10 cellular contexts compared by ENCODE assay signal in genomic region chr17:81346908-81347349, GRCh38. TPM values are rescaled to one million over a fixed set of nuclear protein-coding genes. Genes with fewer than 3 reads are reported as not detected.
DNase-seq lines count a peak whose midpoint lies in the region; ATAC-seq and TF ChIP-seq lines count a peak whose summit lies in the region.
"Had no signal": no experiment of that assay in that cellular context is flagged by ENCODE, and none has a peak within 500 bp of the region (broad histone marks: within the 10 kb centered on the region; RNA-seq: fewer than 3 reads in every experiment).

No MANE protein-coding gene starts in this region.

- intact Hi-C loops in heart right ventricle (cut with DNase I) = loop anchor here in 1 of 10 donors (1.0 kb wide), 1 partner anchor 40 kb away; no protein-coding TSS in a partner anchor
- intact Hi-C loops in prostate gland (cut with DNase I) = no loop called here

- peak in 1 of 8 donors; percentile 19 for ATAC-seq in heart right ventricle
- no peak for ATAC-seq in GM18517 (IDR thresholded peaks at IDR 0.05; ENCODE audit: unreplicated experiment)
- no peak for ATAC-seq in activated CD8-positive, alpha-beta memory T cell treated with anti-CD3 and anti-CD28 coated beads, Interleukin-2, amount 10 ng/mL, durations not matched to agents 7 days and 5 days

- peaks cover 2% of the 10 kb centered on the region for H3K36me3 Mint-ChIP-seq in activated CD8-positive, alpha-beta memory T cell treated with anti-CD3 and anti-CD28 coated beads, Interleukin-2, amount 10 ng/mL, durations not matched to agents 7 days and 5 days

- WGBS in heart right ventricle, 2 donors = 65 to 71% methylated on average over 11 of the region's 11 CpGs
- WGBS in prostate gland = 96% methylated on average over 6 of the region's 11 CpGs

- H3K4me2 ChIP-seq in BLaER1 treated with 17β-estradiol and CSF1 and Interleukin-3, amounts not matched to agents 10 nM and 100 nM = peak overlapping the region; percentile 82 to 98 (median 96)

- H3K4me1 Mint-ChIP-seq in activated CD8-positive, alpha-beta memory T cell treated with anti-CD3 and anti-CD28 coated beads, Interleukin-2, amount 10 ng/mL, durations not matched to agents 7 days and 5 days = peaks cover 5% of the 10 kb centered on the region

- H3K27me3 ChIP-seq in BLaER1 treated with 17β-estradiol and CSF1 and Interleukin-3, amounts not matched to agents 10 nM and 100 nM = peaks cover 25 to 52% (median 38%) of the 10 kb centered on the region in 11 experiments; a peak in 21 of 22 replicates
- no peaks in the 10 kb centered on the region for H3K27me3 ChIP-seq in SJSA1 (replicated peaks)
- H3K27me3 ChIP-seq in heart right ventricle = peaks cover 0 to 33% (median 0%) of the 10 kb centered on the region in 7 donors
- no peaks in the 10 kb centered on the region for H3K27me3 ChIP-seq in prostate gland (replicated peaks; ENCODE audit: insufficient read depth)

- peaks cover 62% of the 10 kb centered on the region for H3K27me3 Mint-ChIP-seq in activated CD8-positive, alpha-beta memory T cell treated with anti-CD3 and anti-CD28 coated beads, Interleukin-2, amount 10 ng/mL, durations not matched to agents 7 days and 5 days

- no peak overlapping the region for H3K4me3 Mint-ChIP-seq in activated CD8-positive, alpha-beta memory T cell treated with anti-CD3 and anti-CD28 coated beads, Interleukin-2, amount 10 ng/mL, durations not matched to agents 7 days and 5 days

- no peak overlapping the region for H3K27ac Mint-ChIP-seq in activated CD8-positive, alpha-beta memory T cell treated with anti-CD3 and anti-CD28 coated beads, Interleukin-2, amount 10 ng/mL, durations not matched to agents 7 days and 5 days
- H3K27ac Mint-ChIP-seq: activated naive CD4-positive, alpha-beta T cell treated with anti-CD3 and anti-CD28 coated beads, Interleukin-2, amount 50 U/mL, for 72 hours; stimulated activated naive CD8-positive, alpha-beta T cell treated with anti-CD3 and anti-CD28 coated beads, Interleukin-15, Interleukin-2, amounts not matched to agents 100 ng/mL and 50 ng/mL, for 24 hours had no signal

- peak overlapping the region; percentile 67 to 87 (median 83); a peak in 20 of 22 replicates for H3K9ac ChIP-seq in BLaER1 treated with 17β-estradiol and CSF1 and Interleukin-3, amounts not matched to agents 10 nM and 100 nM

- peaks cover 55 to 70% (median 62%) of the 10 kb centered on the region in 10 experiments for H3K4me1 ChIP-seq in BLaER1 treated with 17β-estradiol and CSF1 and Interleukin-3, amounts not matched to agents 10 nM and 100 nM
- H3K4me1 ChIP-seq in SJSA1 (replicated peaks) (peaks cover 27% of the 10 kb centered on the region), heart right ventricle (peaks cover 4 to 59% (median 21%) of the 10 kb centered on the region in 9 donors), prostate gland (replicated peaks) (no peaks in the 10 kb centered on the region)

- H3K4me3 ChIP-seq in BLaER1 treated with 17β-estradiol and CSF1 and Interleukin-3, amounts not matched to agents 10 nM and 100 nM = peak overlapping the region; percentile 57 to 75 (median 62)
- H3K4me3 ChIP-seq in SJSA1 = peak overlapping the region; percentile 86
- H3K4me3 ChIP-seq in heart right ventricle = peak overlapping the region; percentile 42 to 92 (median 74)
- peak overlapping the region; percentile 38 to 83 for H3K4me3 ChIP-seq in prostate gland

- peaks cover 0 to 13% (median 0%) of the 10 kb centered on the region in 11 experiments; a peak in 5 of 22 replicates for H3K36me3 ChIP-seq in BLaER1 treated with 17β-estradiol and CSF1 and Interleukin-3, amounts not matched to agents 10 nM and 100 nM
- H3K36me3 ChIP-seq in SJSA1 = peaks cover 34% of the 10 kb centered on the region
- no peaks in the 10 kb centered on the region for H3K36me3 ChIP-seq in heart right ventricle
- no peaks in the 10 kb centered on the region for H3K36me3 ChIP-seq in prostate gland

- no peak for TF ChIP-seq CTCF in heart right ventricle (IDR thresholded peaks at IDR 0.05)
- TF ChIP-seq CTCF in prostate gland (IDR thresholded peaks at IDR 0.05) = no peak

- H3K27ac ChIP-seq in BLaER1 treated with 17β-estradiol and CSF1 and Interleukin-3, amounts not matched to agents 10 nM and 100 nM = peak overlapping the region in 8 of 11 experiments; percentile 69 to 85 (median 78); a peak in 16 of 22 replicates
- H3K27ac ChIP-seq in SJSA1 = no peak overlapping the region
- peak overlapping the region in 8 of 10 donors; percentile 73 to 92 (median 86) for H3K27ac ChIP-seq in heart right ventricle
- peak overlapping the region; percentile 85 to 93 for H3K27ac ChIP-seq in prostate gland

- H4K20me1 ChIP-seq in BLaER1 treated with 17β-estradiol and CSF1 and Interleukin-3, amounts not matched to agents 10 nM and 100 nM = peaks cover 0 to 38% (median 11%) of the 10 kb centered on the region in 11 experiments; a peak in 10 of 22 replicates

- DNase-seq in SJSA1 (ENCODE audit: low read depth in 1 of 2, low spot score in 2 of 2) = no peak
- no peak for DNase-seq in heart right ventricle
- no peak for DNase-seq in prostate gland (ENCODE audit: low spot score)
- DNase-seq in islet precursor cell = no peak
- DNase-seq in T-helper 2 cell = no peak
- DNase-seq in activated CD8-positive, alpha-beta memory T cell treated with anti-CD3 and anti-CD28 coated beads, Interleukin-2, amount 10 ng/mL, durations not matched to agents 7 days and 5 days = no peak

- CTCF ChIA-PET in activated CD8-positive, alpha-beta memory T cell treated with anti-CD3 and anti-CD28 coated beads, Interleukin-2, amount 10 ng/mL, durations not matched to agents 7 days and 5 days (lab: Charles Lee) = no interaction called here

- H3K9me3 Mint-ChIP-seq in activated CD8-positive, alpha-beta memory T cell treated with anti-CD3 and anti-CD28 coated beads, Interleukin-2, amount 10 ng/mL, durations not matched to agents 7 days and 5 days (ENCODE audit: low read depth) = no peaks in the 10 kb centered on the region
- H3K9me3 Mint-ChIP-seq: activated naive CD4-positive, alpha-beta T cell treated with anti-CD3 and anti-CD28 coated beads, Interleukin-2, amount 50 U/mL, for 72 hours; stimulated activated naive CD8-positive, alpha-beta T cell treated with anti-CD3 and anti-CD28 coated beads, Interleukin-15, Interleukin-2, amounts not matched to agents 100 ng/mL and 50 ng/mL, for 24 hours had no signal

- TF ChIP-seq POLR2A in prostate gland (IDR thresholded peaks at IDR 0.05) = no peak

- H3K9me3 ChIP-seq in BLaER1 treated with 17β-estradiol and CSF1 and Interleukin-3, amounts not matched to agents 10 nM and 100 nM (replicated peaks in 1 of 11) = peaks cover 0 to 3% (median 0%) of the 10 kb centered on the region in 11 experiments; a peak in 1 of 22 replicates
- H3K9me3 ChIP-seq in SJSA1 (replicated peaks) = no peaks in the 10 kb centered on the region
- no peaks in the 10 kb centered on the region for H3K9me3 ChIP-seq in heart right ventricle
- H3K9me3 ChIP-seq in prostate gland = no peaks in the 10 kb centered on the region

RNA-seq across cellular contexts. Expression of gene BAHCC1, which starts 48.3 kb away (rescaled TPM):
- total RNA-seq in SJSA1 (2014; rRNA removed; shearing (Covaris generic)) = 5.7 and 6.6 TPM in 2 replicates
- total RNA-seq in heart right ventricle (10 to 100 TPM in 2 of 10 donors, 1 to 10 TPM in 8; 6.3 to 11.1 (median 9.2) TPM), prostate gland (10 to 100 TPM; 11.4 to 28.9 TPM)
- 10 to 100 TPM in 1 of 2 donors, 1 to 10 TPM in 1; 4.8 to 13.1 TPM for polyA plus RNA-seq in heart right ventricle
- total RNA-seq in activated CD8-positive, alpha-beta memory T cell treated with anti-CD3 and anti-CD28 coated beads, Interleukin-2, amount 10 ng/mL, durations not matched to agents 7 days and 5 days = under 1 TPM; 0.23 to 0.64 TPM

RNA-seq across cellular contexts. Expression of gene SLC38A10, which starts 51.8 kb away (rescaled TPM):
- total RNA-seq in SJSA1 (2014; rRNA removed; shearing (Covaris generic)) = 81.4 and 109 TPM in 2 replicates
- total RNA-seq in heart right ventricle = 10 to 100 TPM; 27.8 to 50.0 (median 37.9) TPM
- polyA plus RNA-seq in heart right ventricle = 10 to 100 TPM; 56.0 to 56.2 TPM
- 100 to 1,000 TPM; 104 to 167 TPM for total RNA-seq in prostate gland
- total RNA-seq in activated CD8-positive, alpha-beta memory T cell treated with anti-CD3 and anti-CD28 coated beads, Interleukin-2, amount 10 ng/mL, durations not matched to agents 7 days and 5 days = 10 to 100 TPM; 81.7 to 88.7 TPM
